In genomic region chr5:82174128-82174918, GRCh38 we compare ENCODE assay signal across 8 cellular contexts.
DNase-seq lines count a peak whose midpoint lies in the region; ATAC-seq and TF ChIP-seq lines count a peak whose summit lies in the region.

No MANE protein-coding gene starts in this region.

- peak overlapping the region; percentile 65 for H3K4me2 ChIP-seq in OCI-LY7 (ENCODE audit: low read length)
- H3K4me2 ChIP-seq in parathyroid adenoma (ENCODE audit: low read length) = no peak overlapping the region

- no peaks in the 10 kb centered on the region for H4K20me1 ChIP-seq in OCI-LY7 (ENCODE audit: insufficient read depth, low read length)

- H2AFZ ChIP-seq in OCI-LY7 (ENCODE audit: low read length) (peak overlapping the region; percentile 29; the same call in 1 of the 2 replicates), parathyroid adenoma (no peak overlapping the region)

- no peak overlapping the region for H3K9ac ChIP-seq in parathyroid adenoma

- TF ChIP-seq CTCF in OCI-LY7 (conservative IDR thresholded peaks at IDR 0.05; ENCODE audit: low read length) (peak; percentile 98), fibroblast of the aortic adventitia (IDR thresholded peaks at IDR 0.05; ENCODE audit: insufficient read depth, low read length) (peak; percentile 74), parathyroid adenoma (IDR thresholded peaks at IDR 0.05) (peak; percentile 81)

- no peaks in the 10 kb centered on the region for H3K9me2 ChIP-seq in OCI-LY7 (ENCODE audit: insufficient read depth, low read length)

- peak; percentile 38 for DNase-seq in COR-L47 (lab: John Stamatoyannopoulos, UW)
- DNase-seq in OCI-LY7 (ENCODE audit: low spot score) = peak; percentile 73
- peak; percentile 59 for DNase-seq in activated T-cell treated with anti-CD3 and anti-CD28 coated beads for 48 hours (ENCODE audit: low read depth)
- DNase-seq in fibroblast of the aortic adventitia (ENCODE audit: low read depth) = peak; percentile 76
- DNase-seq in DMS114 treated with DMSO at 0.1 percent for 48 hours (lab: John Stamatoyannopoulos, UW; ENCODE audit: unreplicated experiment) = no peak

- CTCF ChIA-PET in OCI-LY7 (lab: Charles Lee; ENCODE audit: unreplicated experiment) = interaction anchor here (1.0 kb wide), 1 partner anchor 83 kb away, joined by 3 read pairs; no protein-coding TSS in a partner anchor

- POLR2A ChIA-PET in OCI-LY7 (lab: Charles Lee) = interaction anchor here (1.7 to 2.2 kb wide), 2 partner anchors 9 to 16 kb away, joined by 5 to 8 read pairs; no protein-coding TSS in a partner anchor

- ATAC-seq in GM19397 (IDR thresholded peaks at IDR 0.05; ENCODE audit: unreplicated experiment) (peak; percentile 94), HG03439 (IDR thresholded peaks at IDR 0.05; ENCODE audit: unreplicated experiment) (peak; percentile 98)

- H3K36me3 ChIP-seq in OCI-LY7 (ENCODE audit: insufficient read depth, low read length) = no peaks in the 10 kb centered on the region
- no peaks in the 10 kb centered on the region for H3K36me3 ChIP-seq in parathyroid adenoma (ENCODE audit: control insufficient read depth, insufficient read depth, low read length)

- no peaks in the 10 kb centered on the region; the same call in 1 of the 2 replicates for H3K9me3 ChIP-seq in OCI-LY7 (ENCODE audit: low read length)
- no peaks in the 10 kb centered on the region for H3K9me3 ChIP-seq in parathyroid adenoma (ENCODE audit: control insufficient read depth, low read length)

- H3K4me3 ChIP-seq in OCI-LY7 (ENCODE audit: low read depth, low read length, poor library complexity, severe bottlenecking) = peak overlapping the region; percentile 27
- no peak overlapping the region for H3K4me3 ChIP-seq in fibroblast of the aortic adventitia (ENCODE audit: low read depth, low read length)
- no peak overlapping the region for H3K4me3 ChIP-seq in parathyroid adenoma (ENCODE audit: low read depth, low read length)

- intact Hi-C loops in OCI-LY7 (cut with micrococcal nuclease; ENCODE audit: unreplicated experiment) = loop anchor here (1.0 kb wide), 1 partner anchor 51 kb away; no protein-coding TSS in a partner anchor

- H3K4me1 ChIP-seq in OCI-LY7 (ENCODE audit: insufficient read depth, low read length, poor library complexity, severe bottlenecking) = peaks cover 19% of the 10 kb centered on the region
- no peaks in the 10 kb centered on the region for H3K4me1 ChIP-seq in parathyroid adenoma

- no peaks in the 10 kb centered on the region for H3K27me3 ChIP-seq in parathyroid adenoma (ENCODE audit: control insufficient read depth, insufficient read depth, low read length)

- no TSS peak for BruUV-seq in OCI-LY7 (replicated peaks; lab: Mats Ljungman, UMichigan)

- H3K79me2 ChIP-seq in OCI-LY7 (ENCODE audit: insufficient read depth, low read depth, low read length) = no peaks in the 10 kb centered on the region
- no peaks in the 10 kb centered on the region for H3K79me2 ChIP-seq in parathyroid adenoma

- H3K27ac ChIP-seq in OCI-LY7 (ENCODE audit: low read depth, low read length, poor library complexity, severe bottlenecking) (peak overlapping the region; percentile 41), parathyroid adenoma (no peak overlapping the region)
